ENCODE assay signal across 22 cellular contexts in the genomic region with DNA sequence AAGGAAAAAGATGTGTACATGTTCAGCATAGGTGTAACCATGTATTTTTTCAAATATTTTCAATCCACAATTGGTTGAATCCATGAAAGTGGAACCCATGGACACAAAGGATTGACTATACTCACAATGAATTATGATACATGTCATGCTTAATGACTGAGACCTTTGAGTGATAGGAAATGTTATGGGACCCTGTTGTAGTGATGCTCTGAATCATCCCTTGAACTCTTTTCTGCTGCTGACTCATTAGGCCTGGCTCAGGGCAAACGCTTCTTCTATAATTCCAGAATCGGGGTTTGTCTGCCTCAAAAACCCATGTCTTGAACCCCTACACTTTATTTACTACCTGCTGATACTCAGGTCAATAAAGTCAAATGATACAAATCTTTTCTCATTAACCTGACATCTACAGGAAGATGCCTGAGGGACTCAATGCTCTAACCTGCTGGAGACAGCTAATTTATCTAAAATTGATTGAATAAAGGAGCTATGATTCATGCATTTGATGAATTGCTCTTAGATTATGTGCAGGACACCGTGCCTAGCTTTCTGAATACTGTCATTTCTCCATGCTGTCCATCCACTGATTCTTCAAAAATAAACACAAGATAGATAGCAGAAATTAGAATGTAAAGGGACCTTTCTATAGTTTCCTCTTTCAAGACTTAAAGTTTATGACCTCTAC.
DNase-seq lines count a peak whose midpoint lies in the region; ATAC-seq, FAIRE-seq and TF ChIP-seq lines count a peak whose summit lies in the region.
"Had no signal": no experiment of that assay in that cellular context is flagged by ENCODE, and none has a peak within 500 bp of the region (broad histone marks: within the 10 kb centered on the region; RNA-seq: fewer than 3 reads in every experiment).

No MANE protein-coding gene starts in this region.

- H3K4ac ChIP-seq in IMR-90 (ENCODE audit: low read depth, low read length) = no peak overlapping the region

- TF ChIP-seq RAD21 in IMR-90 (IDR thresholded peaks at IDR 0.05; ENCODE audit: low read length) = no peak

- H3K9me3 Mint-ChIP-seq in astrocyte (ENCODE audit: unreplicated experiment) = peaks cover 11% of the 10 kb centered on the region

- no peak overlapping the region for H2BK5ac ChIP-seq in IMR-90 (ENCODE audit: low read depth, low read length, poor library complexity, severe bottlenecking)

- no TSS peak for BruUV-seq in IMR-90 (replicated peaks; lab: Mats Ljungman, UMichigan)

- CTCF ChIA-PET in IMR-90 (lab: Yijun Ruan, JAX) = no interaction called here

- intact Hi-C loops in IMR-90 (cut with micrococcal nuclease) = no loop called here

- H3K36me3 Mint-ChIP-seq in astrocyte (ENCODE audit: low read depth, unreplicated experiment) = no peaks in the 10 kb centered on the region
- H3K36me3 Mint-ChIP-seq: IgD-negative memory B cell had no signal

- H3K27me3 Mint-ChIP-seq in astrocyte (ENCODE audit: low read depth, unreplicated experiment) = no peaks in the 10 kb centered on the region
- H3K27me3 Mint-ChIP-seq: IgD-negative memory B cell had no signal

- H3K9me3 ChIP-seq in IMR-90 (ENCODE audit: control insufficient read depth, insufficient read depth, low read length) (peaks cover 2% of the 10 kb centered on the region; the same call in 1 of the 2 replicates), astrocyte (ENCODE audit: insufficient read depth, low read depth, low read length) (no peaks in the 10 kb centered on the region)
- H3K9me3 ChIP-seq: A549, BE2C had no signal

- in situ Hi-C loops in IMR-90 (cut with MboI; ENCODE audit: low sequenced_read_pairs) = no loop called here

- dilution Hi-C loops in IMR-90 (cut with HindIII; ENCODE audit: low sequenced_read_pairs, unreplicated experiment) = no loop called here

- no peaks in the 10 kb centered on the region for H3K79me1 ChIP-seq in IMR-90 (ENCODE audit: low read depth in 1 of 2, low read length in 2 of 2)

- WGBS in IMR-90 (ENCODE audit: extremely low coverage in 2 of 2, insufficient read length in 1 of 2), 2 experiments = 33% methylated on average over 1 of the region's 3 CpGs; no CpG with 5 or more reads in 1 of the 2 experiments

- no peaks in the 10 kb centered on the region for H3K9me1 ChIP-seq in IMR-90 (ENCODE audit: insufficient read depth, low read length)

- H3K4me3 Mint-ChIP-seq in astrocyte (ENCODE audit: unreplicated experiment) = no peak overlapping the region
- H3K4me3 Mint-ChIP-seq: IgD-negative memory B cell had no signal

- no peak overlapping the region for H3K4me2 ChIP-seq in IMR-90 (ENCODE audit: low read depth, low read length)
- H3K4me2 ChIP-seq in astrocyte (ENCODE audit: low read length) = no peak overlapping the region
- H3K4me2 ChIP-seq: A549, PC-9 had no signal

- TF ChIP-seq CTCF in IMR-90 (conservative IDR thresholded peaks at IDR 0.05; ENCODE audit: low read depth, low read length) (no peak), astrocyte (IDR thresholded peaks at IDR 0.05; ENCODE audit: insufficient read depth, low read depth, low read length) (no peak)

- H2AFZ ChIP-seq in IMR-90 (replicated peaks; ENCODE audit: low read length, poor library complexity) (no peak overlapping the region), astrocyte (ENCODE audit: low read depth, low read length) (no peak overlapping the region)
- H2AFZ ChIP-seq: PC-9 had no signal

- peak; percentile 54 for FAIRE-seq in astrocyte (lab: Jason Lieb, UNC)
- FAIRE-seq: A549, H54, HTR-8/SVneo had no signal

- no peak for TF ChIP-seq POLR2A in IMR-90 (IDR thresholded peaks at IDR 0.05; ENCODE audit: low read depth, low read length)

- H2AK9ac ChIP-seq in IMR-90 (replicated peaks; ENCODE audit: low read depth, low read length, poor library complexity) = no peak overlapping the region

- H4K20me1 ChIP-seq in IMR-90 (ENCODE audit: insufficient read depth, low read length) (no peaks in the 10 kb centered on the region), astrocyte (ENCODE audit: insufficient read depth, low read length) (no peaks in the 10 kb centered on the region)

- ATAC-seq in IMR-90 (ENCODE audit: low read depth) = no peak
- ATAC-seq in GM18909 (IDR thresholded peaks at IDR 0.05; ENCODE audit: poor library complexity, unreplicated experiment) = no peak
- ATAC-seq in GM18873 (IDR thresholded peaks at IDR 0.05; ENCODE audit: low FRiP score, unreplicated experiment) = no peak
- ATAC-seq: A549 had no signal

- no peaks in the 10 kb centered on the region for H3K27me3 ChIP-seq in IMR-90 (ENCODE audit: control insufficient read depth, insufficient read depth, low read length)
- H3K27me3 ChIP-seq in astrocyte (ENCODE audit: insufficient read depth, low read length) = no peaks in the 10 kb centered on the region
- H3K27me3 ChIP-seq: BE2C, MG63 had no signal

- no peak overlapping the region for H2BK20ac ChIP-seq in IMR-90 (ENCODE audit: low read depth, low read length)

- no peaks in the 10 kb centered on the region for H3K79me2 ChIP-seq in astrocyte (ENCODE audit: insufficient read depth, low read length)

- no peak overlapping the region for H2BK15ac ChIP-seq in IMR-90 (ENCODE audit: low read depth, low read length)

- H3K4me3 ChIP-seq in IMR-90 (ENCODE audit: insufficient read depth, low read depth, low read length) = no peak overlapping the region
- H3K4me3 ChIP-seq in astrocyte (ENCODE audit: insufficient read depth, low read depth, low read length) = no peak overlapping the region
- H3K4me3 ChIP-seq: A549, MG63, PC-9 had no signal

- no peak overlapping the region for H3K23ac ChIP-seq in IMR-90 (ENCODE audit: low read depth, low read length)

- H3K14ac ChIP-seq in IMR-90 (replicated peaks; ENCODE audit: low read depth, low read length) = no peak overlapping the region

- H2AK5ac ChIP-seq in IMR-90 (ENCODE audit: low read depth, low read length) = no peak overlapping the region

- no peak overlapping the region for H3K27ac Mint-ChIP-seq in astrocyte (ENCODE audit: unreplicated experiment)
- H3K27ac Mint-ChIP-seq: IgD-negative memory B cell had no signal

- no peak overlapping the region for H3K56ac ChIP-seq in IMR-90 (ENCODE audit: extremely low read depth, insufficient read depth, low read length)

- H3K18ac ChIP-seq in IMR-90 (ENCODE audit: low read depth, low read length) = no peak overlapping the region

- no peak overlapping the region for H3K9ac ChIP-seq in IMR-90 (ENCODE audit: low read depth, low read length)
- no peak overlapping the region for H3K9ac ChIP-seq in astrocyte (ENCODE audit: low read length)

- H4K91ac ChIP-seq in IMR-90 (ENCODE audit: insufficient read depth, low read depth, low read length) = no peak overlapping the region

- DNase-seq in EL (peak; percentile 46), IMR-90 (peak; percentile 17), astrocyte (ENCODE audit: low read depth) (no peak), iris pigment epithelial cell (ENCODE audit: low read depth) (peak; percentile 48), HUDEP-2 (lab: John Stamatoyannopoulos, UW; ENCODE audit: unreplicated experiment in 76 of 76) (no peak)
- DNase-seq: BE2C, Karpas-422, MG63, NCI-H1092 treated with DMSO at 0.1 percent for 48 hours, NCI-H1436 treated with DMSO at 0.1 percent for 48 hours, NCI-H1930, NCI-H2227 treated with DMSO at 0.1 percent for 48 hours, NCI-H510A, NCI-H748 treated with DMSO at 0.1 percent for 48 hours, PC-9, T-helper 1 cell had no signal

- H3K4me1 ChIP-seq in IMR-90 (ENCODE audit: control insufficient read depth, insufficient read depth, low read length) (no peaks in the 10 kb centered on the region), astrocyte (ENCODE audit: insufficient read depth, low read length) (no peaks in the 10 kb centered on the region)
- H3K4me1 ChIP-seq: BE2C had no signal

- H3K36me3 ChIP-seq in IMR-90 (ENCODE audit: control insufficient read depth, insufficient read depth, low read length) (no peaks in the 10 kb centered on the region), astrocyte (ENCODE audit: insufficient read depth, low read length) (no peaks in the 10 kb centered on the region)
- H3K36me3 ChIP-seq: BE2C, MG63 had no signal

- POLR2A ChIA-PET in IMR-90 (lab: Charles Lee; ENCODE audit: unreplicated experiment) = no interaction called here

- H3K27ac ChIP-seq in IMR-90 (ENCODE audit: insufficient read depth, low read length) = no peak overlapping the region
- H3K27ac ChIP-seq in astrocyte (ENCODE audit: low read depth, low read length) = no peak overlapping the region
- H3K27ac ChIP-seq: A549, PC-9 had no signal

- no peak overlapping the region for H4K5ac ChIP-seq in IMR-90 (ENCODE audit: low read depth, low read length)

- H4K8ac ChIP-seq in IMR-90 (ENCODE audit: low read depth in 2 of 2, low read length in 2 of 2) = no peak overlapping the region

- H2BK120ac ChIP-seq in IMR-90 (ENCODE audit: low read depth, low read length) = no peak overlapping the region

- H3K4me1 Mint-ChIP-seq in astrocyte (ENCODE audit: low read depth, unreplicated experiment) = peaks cover 11% of the 10 kb centered on the region
- H3K4me1 Mint-ChIP-seq: IgD-negative memory B cell had no signal

TF ChIP-seq in IMR-90, 13 proteins besides CTCF, POLR2A, EP300 and RAD21 (continues in another document):
- TF ChIP-seq SMC3 (IDR thresholded peaks at IDR 0.05; ENCODE audit: low read depth, low read length) (no peak), MAZ (IDR thresholded peaks at IDR 0.05; ENCODE audit: borderline replicate concordance, low read depth, low read length) (no peak), MXI1 (IDR thresholded peaks at IDR 0.05; ENCODE audit: borderline replicate concordance, low read depth, low read length) (no peak), FOS (IDR thresholded peaks at IDR 0.05; ENCODE audit: low read depth, low read length) (no peak), RCOR1 (IDR thresholded peaks at IDR 0.05; ENCODE audit: insufficient replicate concordance, low read length) (no peak), MAFK (IDR thresholded peaks at IDR 0.05; ENCODE audit: low read depth, low read length) (no peak), CEBPB (IDR thresholded peaks at IDR 0.05; ENCODE audit: low read depth, low read length) (no peak), USF2 (IDR thresholded peaks at IDR 0.05; ENCODE audit: low read depth, low read length) (no peak), BHLHE40 (IDR thresholded peaks at IDR 0.05; ENCODE audit: low read depth, low read length) (no peak), NFE2L2 (IDR thresholded peaks at IDR 0.05; ENCODE audit: low read depth, low read length) (no peak)

Comparison
In these comparisons a context has a peak if more than half of its experiments do, and no peak if none do; other contexts are left out.
1. DNase-seq: peak in EL (single experiment), IMR-90 (single experiment) and iris pigment epithelial cell (single experiment); none in astrocyte (single experiment) and HUDEP-2 (0 of 76).